ENCODE assay signal across 19 cellular contexts in the genomic region with DNA sequence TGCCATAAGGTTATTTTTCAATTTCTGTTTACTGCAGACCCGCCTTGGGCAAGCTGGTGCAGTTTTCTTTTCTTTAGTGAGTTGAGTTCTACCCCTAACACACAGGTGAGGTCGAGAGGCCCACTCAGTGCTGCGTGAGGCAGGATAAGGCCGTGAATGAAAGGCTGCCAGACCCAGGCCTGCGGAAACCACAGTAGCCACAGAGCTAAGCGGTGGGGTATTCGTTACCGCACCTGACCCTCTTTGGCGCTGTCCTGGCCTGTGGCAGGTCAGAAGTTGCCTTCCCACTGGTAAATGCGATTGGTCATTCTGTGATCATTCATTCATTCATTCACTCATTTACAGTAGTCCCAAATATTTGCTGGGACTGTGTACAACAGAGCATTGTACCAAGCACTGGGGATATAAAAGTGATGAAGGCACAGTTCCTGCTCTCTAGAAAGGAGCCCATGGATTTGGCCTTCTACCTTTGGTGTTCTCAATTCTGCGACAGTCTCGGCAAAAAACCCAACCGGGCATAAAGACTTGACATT.
"Had no signal": no experiment of that assay in that cellular context is flagged by ENCODE, and none has a peak within 500 bp of the region (broad histone marks: within the 10 kb centered on the region; RNA-seq: fewer than 3 reads in every experiment).

No MANE protein-coding gene starts in this region.

- H3K9me3 Mint-ChIP-seq: immature natural killer cell, type B pancreatic cell had no signal

- H3K36me3 ChIP-seq: esophagus muscularis mucosa, gastrocnemius medialis, neutrophil, spleen, suprapubic skin, thyroid gland had no signal

- H3K27ac ChIP-seq: epithelial cell of prostate, esophagus muscularis mucosa, neutrophil, spleen, suprapubic skin, thyroid gland had no signal

- ATAC-seq: gastrocnemius medialis; left colon; sciatic nerve; stimulated activated naive CD8-positive, alpha-beta T cell treated with anti-CD3 and anti-CD28 coated beads, Interleukin-15, Interleukin-2, amounts not matched to agents 100 U/mL and 50 U/mL, for 24 hours had no signal

- H3K27me3 ChIP-seq: esophagus muscularis mucosa, gastrocnemius medialis, neutrophil, spleen, suprapubic skin, thyroid gland had no signal

- H3K4me1 ChIP-seq: gastrocnemius medialis had no signal

- H3K9me3 ChIP-seq: esophagus muscularis mucosa, gastrocnemius medialis, neutrophil, spleen, suprapubic skin, thyroid gland had no signal

- H3K4me3 Mint-ChIP-seq: immature natural killer cell, type B pancreatic cell had no signal

- H3K27ac Mint-ChIP-seq: type B pancreatic cell had no signal

- DNase-seq: effector memory CD4-positive, alpha-beta T cell; gastrocnemius medialis; immature natural killer cell; kidney; left colon; mesendoderm; naive B cell; spleen; stimulated activated CD4-positive, alpha-beta T cell treated with anti-CD3 and anti-CD28 coated beads, Interleukin-15, amount 100 ng/mL, for 24 hours; stimulated activated CD4-positive, alpha-beta T cell treated with anti-CD3 and anti-CD28 coated beads, Interleukin-2, amount 100 ng/mL, for 24 hours; stimulated activated CD4-positive, alpha-beta T cell treated with anti-CD3 and anti-CD28 coated beads, Interleukin-4, amount 100 ng/mL, for 4 hours; stimulated activated naive CD8-positive, alpha-beta T cell treated with anti-CD3 and anti-CD28 coated beads, Interleukin-15, Interleukin-2, amounts not matched to agents 100 U/mL and 50 U/mL, for 24 hours; thyroid gland had no signal

- H3K27me3 Mint-ChIP-seq: naive B cell had no signal

- H3K36me3 Mint-ChIP-seq: immature natural killer cell, naive B cell had no signal

- H3K4me3 ChIP-seq: esophagus muscularis mucosa, gastrocnemius medialis, spleen, suprapubic skin, thyroid gland had no signal
